ENCODE assay signal across 1 cellular context in genomic region chr14:35336171-35337073, GRCh38.
A peak's percentile ranks its signal among the peaks of the same experiment; 100 is the strongest.
TF ChIP-seq lines count a peak whose summit lies in the region.

No MANE protein-coding gene starts in this region.

TF ChIP-seq in K562, 482 proteins besides CTCF, POLR2A, EP300 and RAD21 (continued from another document and continues in another):
- TF ChIP-seq RREB1 (CRISPR knock-in tag; IDR thresholded peaks at IDR 0.05) (no peak), PKNOX1 (IDR thresholded peaks at IDR 0.05) (no peak), ZEB2 (IDR thresholded peaks at IDR 0.05) (no peak), EGR1 (conservative IDR thresholded peaks at IDR 0.05) (peak; percentile 83), CHD7 (IDR thresholded peaks at IDR 0.05; ENCODE audit: low read depth, low read length) (no peak), SP1 (CRISPR knock-in tag; IDR thresholded peaks at IDR 0.05) (no peak), XRCC3 (IDR thresholded peaks at IDR 0.05) (no peak), ATF7 (IDR thresholded peaks at IDR 0.05) (peak; percentile 62; the same call in 1 of the 2 replicates), ZNF445 (CRISPR knock-in tag; IDR thresholded peaks at IDR 0.05; ENCODE audit: low read depth) (no peak), RFX1 (IDR thresholded peaks at IDR 0.05) (no peak), SRF (CRISPR knock-in tag; IDR thresholded peaks at IDR 0.05) (no peak), ZKSCAN8 (CRISPR knock-in tag; IDR thresholded peaks at IDR 0.05) (no peak), KAT8 (IDR thresholded peaks at IDR 0.05; ENCODE audit: low read depth) (no peak), ZNF232 (CRISPR knock-in tag; IDR thresholded peaks at IDR 0.05) (no peak), ZNF707 (CRISPR knock-in tag; conservative IDR thresholded peaks at IDR 0.05) (no peak), ZNF589 (CRISPR knock-in tag; IDR thresholded peaks at IDR 0.05; ENCODE audit: low read depth) (0 out of 2 replicates have a peak, but pooled peaks have one; percentile 43), CREB3 (tag; conservative IDR thresholded peaks at IDR 0.05; ENCODE audit: low read depth) (peak; percentile 67; the same call in 1 of the 2 replicates), CHD1 (IDR thresholded peaks at IDR 0.05; ENCODE audit: low read length) (no peak), FOSL1 (tag; conservative IDR thresholded peaks at IDR 0.05) (no peak), GABPB1 (CRISPR knock-in tag; IDR thresholded peaks at IDR 0.05) (no peak), GABPA (tag; conservative IDR thresholded peaks at IDR 0.05; ENCODE audit: low read depth) (0 out of 2 replicates have a peak, but pooled peaks have one; percentile 32), SOX6 (IDR thresholded peaks at IDR 0.05) (no peak), GATAD2B (IDR thresholded peaks at IDR 0.05; ENCODE audit: borderline replicate concordance) (no peak), RCOR1 (IDR thresholded peaks at IDR 0.05; ENCODE audit: borderline replicate concordance in 1 of 2, low read depth in 2 of 2, low read length in 2 of 2) (no peak), ZFP36 (IDR thresholded peaks at IDR 0.05; ENCODE audit: low read depth, low read length, partially characterized antibody) (no peak), FOXM1 (IDR thresholded peaks at IDR 0.05; ENCODE audit: low read depth) (no peak), FOXM1 (CRISPR knock-in tag; IDR thresholded peaks at IDR 0.05; ENCODE audit: low read depth) (no peak), ARID3B (CRISPR knock-in tag; IDR thresholded peaks at IDR 0.05; ENCODE audit: borderline replicate concordance) (no peak), POLR3A (IDR thresholded peaks at IDR 0.05; ENCODE audit: borderline replicate concordance, extremely low read depth, insufficient read depth, insufficient read length) (no peak), POLR2B (IDR thresholded peaks at IDR 0.05; ENCODE audit: low read depth, partially characterized antibody) (no peak), ETV6 (IDR thresholded peaks at IDR 0.05; ENCODE audit: borderline replicate concordance in 1 of 2, low read depth in 2 of 2, low read length in 1 of 2) (no peak), ETV6 (CRISPR knock-in tag; IDR thresholded peaks at IDR 0.05; ENCODE audit: borderline replicate concordance) (no peak), PCBP2 (IDR thresholded peaks at IDR 0.05; ENCODE audit: low read depth, low read length, poor library complexity, severe bottlenecking) (no peak), GMEB1 (CRISPR knock-in tag; IDR thresholded peaks at IDR 0.05) (no peak), ZKSCAN3 (CRISPR knock-in tag; IDR thresholded peaks at IDR 0.05) (no peak), RHOXF2B (CRISPR knock-in tag; conservative IDR thresholded peaks at IDR 0.05) (no peak), EWSR1 (IDR thresholded peaks at IDR 0.05; ENCODE audit: borderline replicate concordance, low read depth, partially characterized antibody) (no peak), ZNF277 (CRISPR knock-in tag; IDR thresholded peaks at IDR 0.05; ENCODE audit: borderline replicate concordance) (no peak), SUPT5H (IDR thresholded peaks at IDR 0.05) (no peak)
